24 cellular contexts compared by ENCODE assay signal in genomic region chr14:101040538-101041442, GRCh38.
"Had no signal": no experiment of that assay in that cellular context is flagged by ENCODE, and none has a peak within 500 bp of the region (broad histone marks: within the 10 kb centered on the region; RNA-seq: fewer than 3 reads in every experiment).

No MANE protein-coding gene starts in this region.

- H3K4me3 ChIP-seq: left lung, lung, neural progenitor cell, skin epidermis, tibial artery had no signal

- DNase-seq: activated CD4-positive, alpha-beta T cell treated with anti-CD3 and anti-CD28 coated beads for 4 hours; activated CD4-positive, alpha-beta T cell treated with anti-CD3 and anti-CD28 coated beads, Interleukin-2, amount 50 U/mL, for 48 hours; activated CD4-positive, CD25-positive, alpha-beta regulatory T cell; activated effector memory CD4-positive, alpha-beta T cell treated with Interleukin-2 at 50 U/mL for 16 hours; activated naive CD4-positive, alpha-beta T cell treated with anti-CD3 and anti-CD28 coated beads for 36 hours; activated naive CD8-positive, alpha-beta T cell treated with anti-CD3 and anti-CD28 coated beads, Interleukin-2, amount 10 ng/mL, durations not matched to agents 7 days and 5 days; activated T-cell treated with anti-CD3 and anti-CD28 coated beads, Interleukin-2, amount 50 U/mL, for 48 hours; amniotic stem cell; cerebellar nuclear complex; cortex of kidney; right cardiac atrium; stimulated activated CD4-positive, alpha-beta T cell treated with anti-CD3 and anti-CD28 coated beads, Interleukin-2, amount 100 ng/mL, for 24 hours; stimulated activated naive CD8-positive, alpha-beta T cell treated with anti-CD3 and anti-CD28 coated beads, Interleukin-15, amount 100 ng/mL, for 72 hours; T1000; tibial artery had no signal

- H3K9me3 Mint-ChIP-seq: activated naive CD4-positive, alpha-beta T cell treated with anti-CD3 and anti-CD28 coated beads for 36 hours; activated naive CD8-positive, alpha-beta T cell treated with anti-CD3 and anti-CD28 coated beads, Interleukin-2, amount 10 ng/mL, durations not matched to agents 7 days and 5 days; naive thymus-derived CD8-positive, alpha-beta T cell; stimulated activated effector memory CD8-positive, alpha-beta T cell treated with anti-CD3 and anti-CD28 coated beads, Interleukin-12 subunit alpha, Interleukin-12 subunit beta, amount 100 ng/mL, for 72 hours; stimulated activated naive CD8-positive, alpha-beta T cell treated with anti-CD3 and anti-CD28 coated beads, Interleukin-15, amount 100 ng/mL, for 72 hours; T-helper 1 cell treated with Interleukin-12 subunit alpha and Interleukin-12 subunit beta and Interleukin-4 antibody, amounts not matched to agents 30 μg/mL and 1 μg/mL, for 36 hours had no signal

- H3K4me1 ChIP-seq: left lung, neural progenitor cell, tibial artery had no signal

- H3K36me3 ChIP-seq: left lung, neural progenitor cell, tibial artery had no signal

- FAIRE-seq: endometrium had no signal

- H3K4me3 Mint-ChIP-seq: activated naive CD4-positive, alpha-beta T cell treated with anti-CD3 and anti-CD28 coated beads for 36 hours; activated naive CD8-positive, alpha-beta T cell treated with anti-CD3 and anti-CD28 coated beads, Interleukin-2, amount 10 ng/mL, durations not matched to agents 7 days and 5 days; mesothelial cell of epicardium; naive thymus-derived CD8-positive, alpha-beta T cell; neural progenitor cell; stimulated activated effector memory CD8-positive, alpha-beta T cell treated with anti-CD3 and anti-CD28 coated beads, Interleukin-12 subunit alpha, Interleukin-12 subunit beta, amount 100 ng/mL, for 72 hours; stimulated activated naive CD8-positive, alpha-beta T cell treated with anti-CD3 and anti-CD28 coated beads, Interleukin-15, amount 100 ng/mL, for 72 hours; T-helper 1 cell treated with Interleukin-12 subunit alpha and Interleukin-12 subunit beta and Interleukin-4 antibody, amounts not matched to agents 30 μg/mL and 1 μg/mL, for 36 hours had no signal

- ATAC-seq: left lung; naive thymus-derived CD8-positive, alpha-beta T cell; right cardiac atrium; stimulated activated effector memory CD8-positive, alpha-beta T cell treated with anti-CD3 and anti-CD28 coated beads, Interleukin-12 subunit alpha, Interleukin-12 subunit beta, amount 100 ng/mL, for 72 hours; stimulated activated naive CD8-positive, alpha-beta T cell treated with anti-CD3 and anti-CD28 coated beads, Interleukin-15, amount 100 ng/mL, for 72 hours had no signal

- H3K9me3 ChIP-seq: left lung, tibial artery had no signal

- H3K27ac ChIP-seq: left lung, neural progenitor cell, skin epidermis, tibial artery had no signal

- H3K4me2 ChIP-seq: neural progenitor cell had no signal

- H3K9ac ChIP-seq: neural progenitor cell had no signal

- H3K27me3 ChIP-seq: left lung, neural progenitor cell, tibial artery had no signal

- H3K4me1 Mint-ChIP-seq: activated naive CD8-positive, alpha-beta T cell treated with anti-CD3 and anti-CD28 coated beads, Interleukin-2, amount 10 ng/mL, durations not matched to agents 7 days and 5 days; mesothelial cell of epicardium; neural progenitor cell; stimulated activated effector memory CD8-positive, alpha-beta T cell treated with anti-CD3 and anti-CD28 coated beads, Interleukin-12 subunit alpha, Interleukin-12 subunit beta, amount 100 ng/mL, for 72 hours; stimulated activated naive CD8-positive, alpha-beta T cell treated with anti-CD3 and anti-CD28 coated beads, Interleukin-15, amount 100 ng/mL, for 72 hours had no signal

- H3K36me3 Mint-ChIP-seq: activated naive CD8-positive, alpha-beta T cell treated with anti-CD3 and anti-CD28 coated beads, Interleukin-2, amount 10 ng/mL, durations not matched to agents 7 days and 5 days; mesothelial cell of epicardium; naive thymus-derived CD8-positive, alpha-beta T cell had no signal

- H2AFZ ChIP-seq: neural progenitor cell had no signal

- H3K27ac Mint-ChIP-seq: activated naive CD4-positive, alpha-beta T cell treated with anti-CD3 and anti-CD28 coated beads for 36 hours; activated naive CD8-positive, alpha-beta T cell treated with anti-CD3 and anti-CD28 coated beads, Interleukin-2, amount 10 ng/mL, durations not matched to agents 7 days and 5 days; mesothelial cell of epicardium; neural progenitor cell; stimulated activated effector memory CD8-positive, alpha-beta T cell treated with anti-CD3 and anti-CD28 coated beads, Interleukin-12 subunit alpha, Interleukin-12 subunit beta, amount 100 ng/mL, for 72 hours; stimulated activated naive CD8-positive, alpha-beta T cell treated with anti-CD3 and anti-CD28 coated beads, Interleukin-15, amount 100 ng/mL, for 72 hours; T-helper 1 cell treated with Interleukin-12 subunit alpha and Interleukin-12 subunit beta and Interleukin-4 antibody, amounts not matched to agents 30 μg/mL and 1 μg/mL, for 36 hours had no signal
